Comparison of ENCODE assay signal across 15 cellular contexts in genomic region chr20:61731363-61732181, GRCh38.
A peak's percentile ranks its signal among the peaks of the same experiment; 100 is the strongest.
DNase-seq lines count a peak whose midpoint lies in the region; ATAC-seq and TF ChIP-seq lines count a peak whose summit lies in the region.
"Had no signal": no experiment of that assay in that cellular context is flagged by ENCODE, and none has a peak within 500 bp of the region (broad histone marks: within the 10 kb centered on the region; RNA-seq: fewer than 3 reads in every experiment).

No MANE protein-coding gene starts in this region.

- H3K4me3 ChIP-seq in RWPE2 (ENCODE audit: severe bottlenecking) (no peak overlapping the region), WERI-Rb-1 (ENCODE audit: low read depth, low read length) (no peak overlapping the region)
- no peak overlapping the region for H3K4me3 ChIP-seq in CD4-positive, alpha-beta memory T cell (ENCODE audit: low read length in 2 of 2)
- H3K4me3 ChIP-seq: left lung, prostate gland, SJCRH30 had no signal

- H3K36me3 ChIP-seq in RWPE2 (ENCODE audit: low read depth) (no peaks in the 10 kb centered on the region), WERI-Rb-1 (no peaks in the 10 kb centered on the region)
- no peaks in the 10 kb centered on the region for H3K36me3 ChIP-seq in CD4-positive, alpha-beta memory T cell (ENCODE audit: insufficient read depth, low read length)
- H3K36me3 ChIP-seq: left lung, prostate gland, SJCRH30 had no signal

- intact Hi-C loops in CD4-positive, alpha-beta memory T cell (cut with micrococcal nuclease), result no loop called here

- peaks cover 5 to 7% of the 10 kb centered on the region in 2 donors for H3K27me3 Mint-ChIP-seq in CD4-positive, alpha-beta memory T cell

- no peak overlapping the region for H3K4me3 Mint-ChIP-seq in CD4-positive, alpha-beta memory T cell
- H3K4me3 Mint-ChIP-seq: activated CD4-positive, alpha-beta memory T cell treated with anti-CD3 and anti-CD28 coated beads for 36 hours had no signal

- no peak overlapping the region for H3K27ac Mint-ChIP-seq in CD4-positive, alpha-beta memory T cell
- H3K27ac Mint-ChIP-seq: activated CD4-positive, alpha-beta memory T cell treated with anti-CD3 and anti-CD28 coated beads for 36 hours had no signal

- ATAC-seq in RWPE2 (ENCODE audit: low read depth), result peak; percentile 90
- ATAC-seq: left lung had no signal

- CTCF ChIA-PET in CD4-positive, alpha-beta memory T cell (lab: Charles Lee; ENCODE audit: partially characterized antibody), result no interaction called here

- TF ChIP-seq CTCF in RWPE2 (IDR thresholded peaks at IDR 0.05; ENCODE audit: poor library complexity, severe bottlenecking) (no peak), WERI-Rb-1 (IDR thresholded peaks at IDR 0.05; ENCODE audit: low read depth, low read length) (no peak)

- H3K4me1 ChIP-seq in RWPE2 (ENCODE audit: insufficient read depth, poor library complexity, severe bottlenecking), result no peaks in the 10 kb centered on the region
- no peaks in the 10 kb centered on the region for H3K4me1 ChIP-seq in CD4-positive, alpha-beta memory T cell (ENCODE audit: insufficient read depth, low read length)
- H3K4me1 ChIP-seq: left lung, prostate gland, SJCRH30 had no signal

- H3K4me1 Mint-ChIP-seq in CD4-positive, alpha-beta memory T cell, result no peaks in the 10 kb centered on the region

- H3K9me3 Mint-ChIP-seq in CD4-positive, alpha-beta memory T cell, result no peaks in the 10 kb centered on the region
- H3K9me3 Mint-ChIP-seq: activated CD4-positive, alpha-beta memory T cell treated with anti-CD3 and anti-CD28 coated beads for 36 hours had no signal

- H3K9me3 ChIP-seq in RWPE2 (ENCODE audit: severe bottlenecking) (no peaks in the 10 kb centered on the region), WERI-Rb-1 (ENCODE audit: severe bottlenecking) (no peaks in the 10 kb centered on the region)
- H3K9me3 ChIP-seq in CD4-positive, alpha-beta memory T cell (ENCODE audit: control insufficient read depth in 1 of 2, low read length in 2 of 2), result no peaks in the 10 kb centered on the region
- H3K9me3 ChIP-seq: prostate gland had no signal

- H3K36me3 Mint-ChIP-seq in CD4-positive, alpha-beta memory T cell, result no peaks in the 10 kb centered on the region
- H3K36me3 Mint-ChIP-seq: activated CD4-positive, alpha-beta memory T cell treated with anti-CD3 and anti-CD28 coated beads for 36 hours had no signal

- H3K27ac ChIP-seq in RWPE2 (ENCODE audit: poor library complexity, severe bottlenecking) (no peak overlapping the region), WERI-Rb-1 (no peak overlapping the region)
- H3K27ac ChIP-seq in CD4-positive, alpha-beta memory T cell (ENCODE audit: low read depth, low read length), result no peak overlapping the region
- H3K27ac ChIP-seq: left lung, prostate gland, SJCRH30 had no signal

- H3K27me3 ChIP-seq in RWPE2 (ENCODE audit: insufficient read depth, poor library complexity, severe bottlenecking) (no peaks in the 10 kb centered on the region), WERI-Rb-1 (ENCODE audit: insufficient read depth, low read depth, severe bottlenecking) (peaks cover 93% of the 10 kb centered on the region)
- H3K27me3 ChIP-seq in CD4-positive, alpha-beta memory T cell (ENCODE audit: insufficient read depth, low read length), result no peaks in the 10 kb centered on the region

- peak; percentile 81 for DNase-seq in 8988T
- peak; percentile 20 for DNase-seq in GM04504 (ENCODE audit: low read depth)
- peak; percentile 85 for DNase-seq in RWPE2 (ENCODE audit: low spot score)
- DNase-seq in hepatic stellate cell (ENCODE audit: low spot score), result peak; percentile 84
- no peak for DNase-seq in WERI-Rb-1
- no peak for DNase-seq in T-helper 9 cell
- no peak for DNase-seq in CD4-positive, alpha-beta memory T cell
- DNase-seq in NCI-H1417 treated with DMSO at 0.1 percent for 48 hours (lab: John Stamatoyannopoulos, UW), result no peak
- DNase-seq: activated CD4-positive, alpha-beta memory T cell treated with anti-CD3 and anti-CD28 coated beads for 36 hours; erythroblast; hippocampal formation; left lung; SJCRH30; stimulated activated CD4-positive, alpha-beta T cell treated with anti-CD3 and anti-CD28 coated beads, Interleukin-15, amount 100 ng/mL, for 24 hours had no signal

- POLR2A ChIA-PET in CD4-positive, alpha-beta memory T cell (lab: Charles Lee; ENCODE audit: partially characterized antibody), result no interaction called here

Comparison
In these comparisons a context has a peak if more than half of its experiments do, and no peak if none do; other contexts are left out.
1. DNase-seq: peak in 8988T (single experiment), GM04504 (single experiment), RWPE2 (single experiment) and hepatic stellate cell (single experiment); none in WERI-Rb-1 (single experiment), T-helper 9 cell (single experiment), CD4-positive, alpha-beta memory T cell (0 of 5) and NCI-H1417 treated with DMSO at 0.1 percent for 48 hours (single experiment).